In the genomic region with DNA sequence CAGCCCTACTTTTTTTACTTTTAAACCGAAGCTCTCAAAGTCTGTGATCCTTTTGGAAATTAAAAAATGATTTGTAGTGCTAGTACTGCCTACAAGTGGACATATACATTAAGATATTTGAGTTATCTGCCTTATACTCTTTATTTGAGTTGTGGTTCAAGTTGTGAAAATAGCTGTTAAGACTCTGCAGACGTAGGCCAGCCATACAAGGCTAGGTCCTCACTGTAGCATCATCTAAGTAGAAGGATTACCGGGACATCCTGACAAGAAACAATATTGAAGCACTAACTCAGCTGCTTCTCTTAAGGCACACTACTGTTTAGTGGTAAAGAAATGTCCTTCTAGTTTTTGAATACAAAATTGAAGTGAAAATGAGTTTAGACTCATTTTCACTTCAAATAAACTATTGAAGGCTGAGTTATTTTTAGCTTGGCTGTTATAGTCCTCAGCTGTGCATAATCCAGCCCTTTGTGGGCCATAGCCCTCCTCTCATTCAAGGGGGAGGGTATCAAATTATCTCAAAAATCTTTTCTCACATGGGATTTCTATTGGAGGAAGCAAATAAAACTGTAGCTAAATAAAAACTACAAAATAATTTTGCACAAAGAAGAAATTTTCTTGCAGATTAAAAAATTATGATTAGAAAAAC, we compare ENCODE assay signal across 17 cellular contexts.
DNase-seq lines count a peak whose midpoint lies in the region; ATAC-seq and TF ChIP-seq lines count a peak whose summit lies in the region.
"Had no signal": no experiment of that assay in that cellular context is flagged by ENCODE, and none has a peak within 500 bp of the region (broad histone marks: within the 10 kb centered on the region; RNA-seq: fewer than 3 reads in every experiment).

No MANE protein-coding gene starts in this region.

- peaks cover 11% of the 10 kb centered on the region; the same call in 1 of the 2 replicates for H3F3A ChIP-seq in PC-9 (ENCODE audit: insufficient read depth, low read depth)

- no peak for TF ChIP-seq POLR2A in suprapubic skin (IDR thresholded peaks at IDR 0.05)

- no peaks in the 10 kb centered on the region; the same call in 1 of the 2 replicates for H3K36me3 ChIP-seq in PC-9 (ENCODE audit: low read depth)
- H3K36me3 ChIP-seq in suprapubic skin = no peaks in the 10 kb centered on the region

- TF ChIP-seq CTCF in PC-9 (conservative IDR thresholded peaks at IDR 0.05) (no peak), chondrocyte (IDR thresholded peaks at IDR 0.05) (no peak), suprapubic skin (IDR thresholded peaks at IDR 0.05) (no peak)

- H4K20me1 ChIP-seq in PC-9 (ENCODE audit: insufficient read depth) = no peaks in the 10 kb centered on the region

- peak overlapping the region; percentile 31; the same call in 1 of the 2 replicates for H3K4me2 ChIP-seq in PC-9

- peaks cover 86% of the 10 kb centered on the region for H3K4me1 Mint-ChIP-seq in chondrocyte (ENCODE audit: low read depth)

- CTCF ChIA-PET in PC-9 (lab: Charles Lee) = no interaction called here

- BruUV-seq in PC-9 (replicated peaks; lab: Mats Ljungman, UMichigan) = no TSS peak

- H2AFZ ChIP-seq in PC-9 = no peak overlapping the region

- no peak overlapping the region for H3K4me3 ChIP-seq in PC-9
- no peak overlapping the region for H3K4me3 ChIP-seq in suprapubic skin
- H3K4me3 ChIP-seq: MG63 had no signal

- no peak overlapping the region for H3K4me3 Mint-ChIP-seq in chondrocyte (ENCODE audit: unreplicated experiment)
- H3K4me3 Mint-ChIP-seq: activated T-cell treated with anti-CD3 and anti-CD28 coated beads, Interleukin-2, amount 50 U/mL, for 72 hours; stimulated activated effector memory CD8-positive, alpha-beta T cell treated with anti-CD3 and anti-CD28 coated beads, Interleukin-12 subunit alpha, Interleukin-12 subunit beta, amount 100 ng/mL, for 72 hours had no signal

- peak overlapping the region; percentile 96 for H3K27ac Mint-ChIP-seq in chondrocyte (ENCODE audit: unreplicated experiment)
- H3K27ac Mint-ChIP-seq: activated T-cell treated with anti-CD3 and anti-CD28 coated beads, Interleukin-2, amount 50 U/mL, for 72 hours; stimulated activated effector memory CD8-positive, alpha-beta T cell treated with anti-CD3 and anti-CD28 coated beads, Interleukin-12 subunit alpha, Interleukin-12 subunit beta, amount 100 ng/mL, for 72 hours had no signal

- intact Hi-C loops in PC-9 (cut with micrococcal nuclease; ENCODE audit: unreplicated experiment) = loop anchor here (2.0 kb wide), 2 partner anchors 47 to 65 kb away; no protein-coding TSS in a partner anchor

- ATAC-seq in HG02870 (IDR thresholded peaks at IDR 0.05; ENCODE audit: unreplicated experiment) = no peak
- ATAC-seq: activated T-cell treated with anti-CD3 and anti-CD28 coated beads, Interleukin-2, amount 50 U/mL, for 72 hours; left colon; stimulated activated effector memory CD8-positive, alpha-beta T cell treated with anti-CD3 and anti-CD28 coated beads, Interleukin-12 subunit alpha, Interleukin-12 subunit beta, amount 100 ng/mL, for 72 hours had no signal

- POLR2A ChIA-PET in PC-9 (lab: Charles Lee; ENCODE audit: unreplicated experiment) = interaction anchor here (1.1 kb wide), 1 partner anchor 66 kb away, joined by 14 read pairs; no protein-coding TSS in a partner anchor

- WGBS in suprapubic skin = 94% methylated on average over 3 of the region's 3 CpGs

- peaks cover 3% of the 10 kb centered on the region for H3K36me3 Mint-ChIP-seq in chondrocyte (ENCODE audit: low read depth)

- H3K4me1 ChIP-seq in PC-9 (replicated peaks; ENCODE audit: insufficient read depth) (peaks cover 36% of the 10 kb centered on the region), suprapubic skin (peaks cover 38% of the 10 kb centered on the region)

- H3K9me3 Mint-ChIP-seq in chondrocyte (ENCODE audit: low read depth) = peaks cover 2% of the 10 kb centered on the region
- H3K9me3 Mint-ChIP-seq: activated T-cell treated with anti-CD3 and anti-CD28 coated beads, Interleukin-2, amount 50 U/mL, for 72 hours; stimulated activated effector memory CD8-positive, alpha-beta T cell treated with anti-CD3 and anti-CD28 coated beads, Interleukin-12 subunit alpha, Interleukin-12 subunit beta, amount 100 ng/mL, for 72 hours had no signal

- no peaks in the 10 kb centered on the region for H3K27me3 ChIP-seq in PC-9 (ENCODE audit: insufficient read depth, low read depth)
- no peaks in the 10 kb centered on the region for H3K27me3 ChIP-seq in suprapubic skin
- H3K27me3 ChIP-seq: MG63 had no signal

- peak overlapping the region; percentile 87 for H3K27ac ChIP-seq in PC-9
- H3K27ac ChIP-seq in suprapubic skin = peak overlapping the region; percentile 79

- H3K79me2 ChIP-seq in PC-9 (ENCODE audit: low read depth) = 0 out of 2 replicates have a peak, but pooled peaks cover 6% of the 10 kb centered on the region

- H3K27me3 Mint-ChIP-seq in chondrocyte (ENCODE audit: low read depth) = no peaks in the 10 kb centered on the region

- TF ChIP-seq EP300 in suprapubic skin (IDR thresholded peaks at IDR 0.05) = no peak

- H3K9me2 ChIP-seq in PC-9 (ENCODE audit: insufficient read depth) = no peaks in the 10 kb centered on the region

- DNase-seq in PC-9 = no peak
- DNase-seq in chondrocyte (ENCODE audit: low spot score) = no peak
- DNase-seq in myocyte (ENCODE audit: low read depth) = peak; percentile 44
- DNase-seq in suprapubic skin (ENCODE audit: low spot score in 2 of 2) = no peak
- DNase-seq in HCEC 1CT = no peak
- no peak for DNase-seq in NCI-H748 (lab: John Stamatoyannopoulos, UW; ENCODE audit: unreplicated experiment)
- DNase-seq in activated naive CD4-positive, alpha-beta T cell treated with Interleukin-2 at 50 U/mL for 16 hours = no peak
- DNase-seq: activated T-cell treated with anti-CD3 and anti-CD28 coated beads, Interleukin-2, amount 50 U/mL, for 72 hours; Calu3; GDM1; hypothalamus; left colon; MG63; NCI-H2029; NCI-H524 treated with DMSO at 0.1 percent for 48 hours had no signal

- H3K9me3 ChIP-seq in PC-9 (ENCODE audit: insufficient read depth, low read depth) = no peaks in the 10 kb centered on the region
- H3K9me3 ChIP-seq in suprapubic skin = no peaks in the 10 kb centered on the region
